20 cellular contexts compared by ENCODE assay signal in the genomic region with DNA sequence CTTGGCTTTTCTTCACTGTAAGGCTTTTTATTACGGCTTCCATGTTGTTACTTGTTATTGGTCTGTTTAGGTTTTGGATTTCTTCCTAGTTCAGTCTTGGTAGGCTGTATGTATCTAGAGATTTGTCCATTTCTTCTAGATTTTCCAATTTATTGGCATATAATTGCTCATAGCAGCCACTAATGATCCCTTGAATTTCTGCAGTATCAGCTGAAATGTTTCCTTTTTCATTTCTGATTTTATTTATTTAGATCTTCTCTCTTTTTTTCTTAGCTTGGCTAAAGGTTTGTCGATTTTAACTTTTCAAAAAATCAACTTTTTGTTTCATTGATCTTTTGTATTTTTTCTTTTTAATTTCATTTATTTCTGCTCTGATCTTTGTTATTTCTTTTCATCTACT.
"Had no signal": no experiment of that assay in that cellular context is flagged by ENCODE, and none has a peak within 500 bp of the region (broad histone marks: within the 10 kb centered on the region; RNA-seq: fewer than 3 reads in every experiment).

No MANE protein-coding gene starts in this region.

- H3K4me3 Mint-ChIP-seq: nephron; stimulated activated memory B cell treated with anti-CD40 and anti-IgM and Interleukin-4, amounts not matched to agents 10 μg/mL and 1 μg/mL and 100 μg/mL, for 72 hours; stimulated activated naive CD8-positive, alpha-beta T cell treated with anti-CD3 and anti-CD28 coated beads, Interleukin-15, Interleukin-2, amounts not matched to agents 100 ng/mL and 50 ng/mL, for 24 hours had no signal

- H3K4me1 Mint-ChIP-seq: nephron had no signal

- H3K4me1 ChIP-seq: colonic mucosa, heart right ventricle, psoas muscle, right lobe of liver, tibial artery, upper lobe of left lung, uterus had no signal

- H3K9me3 Mint-ChIP-seq: stimulated activated memory B cell treated with anti-CD40 and anti-IgM and Interleukin-4, amounts not matched to agents 10 μg/mL and 1 μg/mL and 100 μg/mL, for 72 hours; stimulated activated naive CD8-positive, alpha-beta T cell treated with anti-CD3 and anti-CD28 coated beads, Interleukin-15, Interleukin-2, amounts not matched to agents 100 ng/mL and 50 ng/mL, for 24 hours had no signal

- ATAC-seq: heart right ventricle; left lobe of liver; psoas muscle; right lobe of liver; stimulated activated memory B cell treated with anti-CD40 and anti-IgM and Interleukin-4, amounts not matched to agents 10 μg/mL and 1 μg/mL and 100 μg/mL, for 72 hours had no signal

- H3K27me3 ChIP-seq: colonic mucosa, heart right ventricle, right lobe of liver, tibial artery, upper lobe of left lung, uterus had no signal

- FAIRE-seq: endothelial cell of umbilical vein, islet of Langerhans had no signal

- H3K4me3 ChIP-seq: colonic mucosa, heart right ventricle, psoas muscle, right lobe of liver, tibial artery, upper lobe of left lung, uterus had no signal

- H3K27ac Mint-ChIP-seq: nephron; stimulated activated memory B cell treated with anti-CD40 and anti-IgM and Interleukin-4, amounts not matched to agents 10 μg/mL and 1 μg/mL and 100 μg/mL, for 72 hours; stimulated activated naive CD8-positive, alpha-beta T cell treated with anti-CD3 and anti-CD28 coated beads, Interleukin-15, Interleukin-2, amounts not matched to agents 100 ng/mL and 50 ng/mL, for 24 hours had no signal

- H3K27ac ChIP-seq: colonic mucosa, heart right ventricle, psoas muscle, right lobe of liver, tibial artery, upper lobe of left lung, uterus had no signal

- DNase-seq: colonic mucosa; dermis blood vessel endothelial cell; foreskin melanocyte; heart right ventricle; hypothalamus; mammary epithelial cell; psoas muscle; retina; right lobe of liver; stimulated activated CD4-positive, alpha-beta T cell treated with anti-CD3 and anti-CD28 coated beads, Interleukin-1b, Interleukin-23, amount 100 ng/mL, for 48 hours; stimulated activated CD4-positive, alpha-beta T cell treated with anti-CD3 and anti-CD28 coated beads, Interleukin-4, amount 100 ng/mL, for 24 hours; tibial artery; upper lobe of left lung; uterus had no signal

- H3K36me3 ChIP-seq: colonic mucosa, right lobe of liver, tibial artery, uterus had no signal

- H3K27me3 Mint-ChIP-seq: stimulated activated memory B cell treated with anti-CD40 and anti-IgM and Interleukin-4, amounts not matched to agents 10 μg/mL and 1 μg/mL and 100 μg/mL, for 72 hours; stimulated activated naive CD8-positive, alpha-beta T cell treated with anti-CD3 and anti-CD28 coated beads, Interleukin-15, Interleukin-2, amounts not matched to agents 100 ng/mL and 50 ng/mL, for 24 hours had no signal

- H3K9me3 ChIP-seq: colonic mucosa, psoas muscle, right lobe of liver, tibial artery, upper lobe of left lung, uterus had no signal
